In genomic region chr5:21244982-21245381, GRCh38 we compare ENCODE assay signal across 36 cellular contexts.
"Had no signal": no experiment of that assay in that cellular context is flagged by ENCODE, and none has a peak within 500 bp of the region (broad histone marks: within the 10 kb centered on the region; RNA-seq: fewer than 3 reads in every experiment).

No MANE protein-coding gene starts in this region.

- H3K36me3 Mint-ChIP-seq: activated CD4-positive, alpha-beta memory T cell treated with anti-CD3 and anti-CD28 coated beads for 36 hours; activated naive CD4-positive, alpha-beta T cell treated with anti-CD3 and anti-CD28 coated beads, Interleukin-2, amount 50 U/mL, for 72 hours; activated naive CD8-positive, alpha-beta T cell treated with anti-CD3 and anti-CD28 coated beads for 36 hours had no signal

- H3K9me3 ChIP-seq: adrenal gland, body of pancreas, breast epithelium had no signal

- H3K27ac Mint-ChIP-seq: activated B cell treated with CpG ODN at 0.5 μM for 24 hours; activated CD4-positive, alpha-beta memory T cell treated with anti-CD3 and anti-CD28 coated beads for 36 hours; activated CD4-positive, alpha-beta T cell treated with anti-CD3 and anti-CD28 coated beads, Interleukin-2, amount 10 ng/mL, durations not matched to agents 24 days and 14 days; activated CD8-positive, alpha-beta T cell treated with anti-CD3 and anti-CD28 coated beads for 36 hours; activated naive CD4-positive, alpha-beta T cell treated with anti-CD3 and anti-CD28 coated beads for 36 hours; activated naive CD4-positive, alpha-beta T cell treated with anti-CD3 and anti-CD28 coated beads, Interleukin-2, amount 50 U/mL, for 72 hours; activated naive CD8-positive, alpha-beta T cell treated with anti-CD3 and anti-CD28 coated beads for 36 hours; activated T-cell treated with anti-CD3 and anti-CD28 coated beads, Interleukin-2, amount 50 U/mL, for 72 hours; activated T-helper 1 cell treated with anti-CD3 and anti-CD28 coated beads, Interleukin-12 subunit alpha, Interleukin-12 subunit beta, Interleukin-2, Interleukin-4 antibody, amounts not matched to agents 30 ng/mL and 10 ng/mL and 1 ng/mL, durations not matched to agents 14 hours and 24 hours and 36 hours; activated T-helper 17 cell treated with anti-CD3 and anti-CD28 coated beads, Interleukin-2, amount 50 U/mL, for 72 hours; T-helper 1 cell treated with Interleukin-12 subunit alpha and Interleukin-12 subunit beta and Interleukin-4 antibody, amounts not matched to agents 30 μg/mL and 1 μg/mL, for 36 hours; T-helper 2 cell treated with Interferon-gamma antibody and Interleukin-4, amounts not matched to agents 5 μg/mL and 100 μg/mL, for 36 hours had no signal

- H3K4me1 Mint-ChIP-seq: activated B cell treated with CpG ODN at 0.5 μM for 24 hours; activated CD4-positive, alpha-beta T cell treated with anti-CD3 and anti-CD28 coated beads, Interleukin-2, amount 10 ng/mL, durations not matched to agents 24 days and 14 days; activated naive CD8-positive, alpha-beta T cell treated with anti-CD3 and anti-CD28 coated beads for 36 hours; activated T-helper 17 cell treated with anti-CD3 and anti-CD28 coated beads, Interleukin-2, amount 50 U/mL, for 72 hours; central memory CD8-positive, alpha-beta T cell had no signal

- H3K36me3 ChIP-seq: adrenal gland, brain microvascular endothelial cell, breast epithelium, WERI-Rb-1 had no signal

- H3K4me3 ChIP-seq: adrenal gland, body of pancreas, breast epithelium had no signal

- H3K27me3 Mint-ChIP-seq: activated B cell treated with CpG ODN at 0.5 μM for 24 hours; activated CD4-positive, alpha-beta memory T cell treated with anti-CD3 and anti-CD28 coated beads for 36 hours; activated CD4-positive, alpha-beta T cell treated with anti-CD3 and anti-CD28 coated beads, Interleukin-2, amount 10 ng/mL, durations not matched to agents 24 days and 14 days; activated CD8-positive, alpha-beta T cell treated with anti-CD3 and anti-CD28 coated beads for 36 hours; activated naive CD8-positive, alpha-beta T cell treated with anti-CD3 and anti-CD28 coated beads for 36 hours; activated T-helper 17 cell treated with anti-CD3 and anti-CD28 coated beads, Interleukin-2, amount 50 U/mL, for 72 hours; central memory CD8-positive, alpha-beta T cell had no signal

- H3K4me3 Mint-ChIP-seq: activated B cell treated with CpG ODN at 0.5 μM for 24 hours; activated CD4-positive, alpha-beta memory T cell treated with anti-CD3 and anti-CD28 coated beads for 36 hours; activated CD4-positive, alpha-beta T cell treated with anti-CD3 and anti-CD28 coated beads, Interleukin-2, amount 10 ng/mL, durations not matched to agents 24 days and 14 days; activated CD8-positive, alpha-beta T cell treated with anti-CD3 and anti-CD28 coated beads for 36 hours; activated naive CD4-positive, alpha-beta T cell treated with anti-CD3 and anti-CD28 coated beads for 36 hours; activated naive CD8-positive, alpha-beta T cell treated with anti-CD3 and anti-CD28 coated beads for 36 hours; activated T-cell treated with anti-CD3 and anti-CD28 coated beads, Interleukin-2, amount 50 U/mL, for 4 hours; activated T-cell treated with anti-CD3 and anti-CD28 coated beads, Interleukin-2, amount 50 U/mL, for 72 hours; activated T-helper 1 cell treated with anti-CD3 and anti-CD28 coated beads, Interleukin-12 subunit alpha, Interleukin-12 subunit beta, Interleukin-2, Interleukin-4 antibody, amounts not matched to agents 30 ng/mL and 10 ng/mL and 1 ng/mL, durations not matched to agents 14 hours and 24 hours and 36 hours; activated T-helper 17 cell treated with anti-CD3 and anti-CD28 coated beads, Interleukin-2, amount 50 U/mL, for 72 hours; central memory CD8-positive, alpha-beta T cell; T-helper 1 cell treated with Interleukin-12 subunit alpha and Interleukin-12 subunit beta and Interleukin-4 antibody, amounts not matched to agents 30 μg/mL and 1 μg/mL, for 36 hours; T-helper 2 cell treated with Interferon-gamma antibody and Interleukin-4, amounts not matched to agents 5 μg/mL and 100 μg/mL, for 36 hours had no signal

- H3K9me3 Mint-ChIP-seq: activated B cell treated with CpG ODN at 0.5 μM for 24 hours; activated CD4-positive, alpha-beta memory T cell treated with anti-CD3 and anti-CD28 coated beads for 36 hours; activated CD4-positive, alpha-beta T cell treated with anti-CD3 and anti-CD28 coated beads, Interleukin-2, amount 10 ng/mL, durations not matched to agents 24 days and 14 days; activated T-helper 1 cell treated with anti-CD3 and anti-CD28 coated beads, Interleukin-12 subunit alpha, Interleukin-12 subunit beta, Interleukin-2, Interleukin-4 antibody, amounts not matched to agents 30 ng/mL and 10 ng/mL and 1 ng/mL, durations not matched to agents 14 hours and 24 hours and 36 hours had no signal

- H3K27me3 ChIP-seq: adrenal gland, body of pancreas, brain microvascular endothelial cell, breast epithelium had no signal

- DNase-seq: activated B cell treated with CpG ODN at 0.5 μM for 24 hours; activated CD4-positive, alpha-beta memory T cell treated with anti-CD3 and anti-CD28 coated beads for 36 hours; activated CD4-positive, alpha-beta T cell treated with anti-CD3 and anti-CD28 coated beads for 4 hours; activated CD4-positive, alpha-beta T cell treated with anti-CD3 and anti-CD28 coated beads, Interleukin-2, amount 10 ng/mL, durations not matched to agents 24 days and 14 days; activated CD4-positive, alpha-beta T cell treated with anti-CD3 and anti-CD28 coated beads, Interleukin-2, amount 50 U/mL, for 1 hour; activated CD4-positive, alpha-beta T cell treated with anti-CD3 and anti-CD28 coated beads, Interleukin-2, amount 50 U/mL, for 4 hours; activated CD4-positive, CD25-positive, alpha-beta regulatory T cell treated with anti-CD3 and anti-CD28 coated beads, Interleukin-2, amount 50 U/mL, for 72 hours; activated CD8-positive, alpha-beta memory T cell treated with anti-CD3 and anti-CD28 coated beads, Interleukin-2, amount 50 U/mL, for 4 hours; activated CD8-positive, alpha-beta T cell treated with anti-CD3 and anti-CD28 coated beads for 36 hours; activated effector memory CD4-positive, alpha-beta T cell treated with anti-CD3 and anti-CD28 coated beads, Interleukin-2, amount 50 U/mL, for 16 hours; activated gamma-delta T cell treated with Interleukin-2 at 50 U/mL for 16 hours; activated naive CD4-positive, alpha-beta T cell; activated naive CD4-positive, alpha-beta T cell treated with anti-CD3 and anti-CD28 coated beads for 36 hours; activated naive CD4-positive, alpha-beta T cell treated with anti-CD3 and anti-CD28 coated beads, Interleukin-2, amount 50 U/mL, for 16 hours; activated naive CD8-positive, alpha-beta T cell treated with anti-CD3 and anti-CD28 coated beads for 36 hours; activated T-cell treated with anti-CD3 and anti-CD28 coated beads for 4 hours; activated T-cell treated with anti-CD3 and anti-CD28 coated beads, Interleukin-2, amount 50 U/mL, for 1 hour; activated T-cell treated with anti-CD3 and anti-CD28 coated beads, Interleukin-2, amount 50 U/mL, for 4 hours; activated T-cell treated with anti-CD3 and anti-CD28 coated beads, Interleukin-2, amount 50 U/mL, for 72 hours; adrenal gland; amniotic stem cell; aorta; body of pancreas; brain microvascular endothelial cell; cerebellar nuclear complex; T-helper 1 cell; T-helper 2 cell; T-helper 9 cell; WERI-Rb-1 had no signal

- ATAC-seq: activated CD8-positive, alpha-beta T cell treated with anti-CD3 and anti-CD28 coated beads for 36 hours; activated naive CD4-positive, alpha-beta T cell treated with anti-CD3 and anti-CD28 coated beads, Interleukin-2, amount 50 U/mL, for 72 hours; activated T-cell treated with anti-CD3 and anti-CD28 coated beads, Interleukin-2, amount 50 U/mL, for 4 hours; activated T-cell treated with anti-CD3 and anti-CD28 coated beads, Interleukin-2, amount 50 U/mL, for 72 hours; activated T-helper 17 cell treated with anti-CD3 and anti-CD28 coated beads, Interleukin-2, amount 50 U/mL, for 72 hours; body of pancreas had no signal

- H3K4me1 ChIP-seq: adrenal gland, body of pancreas, breast epithelium had no signal

- H3K27ac ChIP-seq: adrenal gland, body of pancreas, brain microvascular endothelial cell, breast epithelium, WERI-Rb-1 had no signal
